In genomic region chr9:83410701-83411100, GRCh38 we compare ENCODE assay signal across 30 cellular contexts.
"Had no signal": no experiment of that assay in that cellular context is flagged by ENCODE, and none has a peak within 500 bp of the region (broad histone marks: within the 10 kb centered on the region; RNA-seq: fewer than 3 reads in every experiment).

No MANE protein-coding gene starts in this region.

- H3K4me1 Mint-ChIP-seq: immature natural killer cell; mesothelial cell of epicardium; naive B cell; natural killer cell; nephron progenitor cell; stimulated activated memory B cell treated with anti-CD40 and anti-IgM and Interleukin-4, amounts not matched to agents 10 μg/mL and 1 μg/mL and 100 μg/mL, for 72 hours; stimulated activated naive CD8-positive, alpha-beta T cell treated with anti-CD3 and anti-CD28 coated beads, Interleukin-15, amount 100 ng/mL, for 72 hours had no signal

- H3K9me3 ChIP-seq: neutrophil, psoas muscle, right lobe of liver, transverse colon, upper lobe of left lung, vagina had no signal

- H3K27ac ChIP-seq: left ventricle myocardium inferior, neural progenitor cell, neutrophil, parathyroid adenoma, psoas muscle, right atrium auricular region, right lobe of liver, transverse colon, upper lobe of left lung, vagina had no signal

- H3K4me3 Mint-ChIP-seq: immature natural killer cell; mesothelial cell of epicardium; naive B cell; natural killer cell; nephron progenitor cell; neural progenitor cell; stimulated activated memory B cell treated with anti-CD40 and anti-IgM and Interleukin-4, amounts not matched to agents 10 μg/mL and 1 μg/mL and 100 μg/mL, for 72 hours; stimulated activated naive CD8-positive, alpha-beta T cell treated with anti-CD3 and anti-CD28 coated beads, Interleukin-15, amount 100 ng/mL, for 72 hours had no signal

- H3K36me3 ChIP-seq: neural progenitor cell, neutrophil, right atrium auricular region, right lobe of liver, transverse colon, upper lobe of left lung, vagina had no signal

- H3K27ac Mint-ChIP-seq: immature natural killer cell; mesothelial cell of epicardium; naive B cell; natural killer cell; nephron progenitor cell; neural progenitor cell; stimulated activated memory B cell treated with anti-CD40 and anti-IgM and Interleukin-4, amounts not matched to agents 10 μg/mL and 1 μg/mL and 100 μg/mL, for 72 hours; stimulated activated naive CD8-positive, alpha-beta T cell treated with anti-CD3 and anti-CD28 coated beads, Interleukin-15, amount 100 ng/mL, for 72 hours had no signal

- H3K4me3 ChIP-seq: left ventricle myocardium inferior, lung, neural progenitor cell, psoas muscle, right atrium auricular region, right lobe of liver, smooth muscle cell, transverse colon, upper lobe of left lung, vagina had no signal

- H3K27me3 ChIP-seq: neural progenitor cell, neutrophil, right atrium auricular region, right lobe of liver, transverse colon, upper lobe of left lung, vagina had no signal

- H3K9ac ChIP-seq: neural progenitor cell, parathyroid adenoma had no signal

- H3K4me1 ChIP-seq: left ventricle myocardium inferior, neural progenitor cell, parathyroid adenoma, psoas muscle, right atrium auricular region, right lobe of liver, transverse colon, upper lobe of left lung, vagina had no signal

- FAIRE-seq: islet of Langerhans, kidney had no signal

- ATAC-seq: natural killer cell; psoas muscle; right lobe of liver; stimulated activated memory B cell treated with anti-CD40 and anti-IgM and Interleukin-4, amounts not matched to agents 10 μg/mL and 1 μg/mL and 100 μg/mL, for 72 hours; stimulated activated naive CD8-positive, alpha-beta T cell treated with anti-CD3 and anti-CD28 coated beads, Interleukin-15, amount 100 ng/mL, for 72 hours had no signal

- H3K36me3 Mint-ChIP-seq: mesothelial cell of epicardium, natural killer cell, neural progenitor cell had no signal

- DNase-seq: hypothalamus; immature natural killer cell; kidney; left ventricle myocardium inferior; mesendoderm; naive B cell; natural killer cell; nephron progenitor cell; occipital lobe; psoas muscle; right lobe of liver; stimulated activated CD4-positive, alpha-beta T cell treated with anti-CD3 and anti-CD28 coated beads, Interleukin-1b, Interleukin-23, amount 100 ng/mL, for 48 hours; stimulated activated CD4-positive, alpha-beta T cell treated with anti-CD3 and anti-CD28 coated beads, Interleukin-2, amount 100 ng/mL, for 48 hours; stimulated activated CD4-positive, alpha-beta T cell treated with anti-CD3 and anti-CD28 coated beads, Interleukin-4, amount 100 ng/mL, for 4 hours; stimulated activated CD8-positive, alpha-beta memory T cell treated with anti-CD3 and anti-CD28 coated beads, Interleukin-4, amount 100 ng/mL, for 48 hours; stimulated activated naive CD4-positive, alpha-beta T cell treated with Interleukin-2 at 50 U/mL for 16 hours; stimulated activated naive CD8-positive, alpha-beta T cell treated with anti-CD3 and anti-CD28 coated beads, Interleukin-15, amount 100 ng/mL, for 72 hours; substantia nigra; transverse colon; upper lobe of left lung had no signal

- H3K27me3 Mint-ChIP-seq: stimulated activated memory B cell treated with anti-CD40 and anti-IgM and Interleukin-4, amounts not matched to agents 10 μg/mL and 1 μg/mL and 100 μg/mL, for 72 hours; stimulated activated naive CD8-positive, alpha-beta T cell treated with anti-CD3 and anti-CD28 coated beads, Interleukin-15, amount 100 ng/mL, for 72 hours had no signal

- H2AFZ ChIP-seq: neural progenitor cell, parathyroid adenoma had no signal

- H3K4me2 ChIP-seq: neural progenitor cell, smooth muscle cell had no signal
